In genomic region chr12:40106202-40106533, GRCh38 we compare ENCODE assay signal across 8 cellular contexts. TPM values are rescaled to one million over a fixed set of nuclear protein-coding genes. Genes with fewer than 3 reads are reported as not detected.
A peak's percentile ranks its signal among the peaks of the same experiment; 100 is the strongest.
DNase-seq lines count a peak whose midpoint lies in the region; FAIRE-seq and TF ChIP-seq lines count a peak whose summit lies in the region.

No MANE protein-coding gene starts in this region.

- H3K36me3 ChIP-seq in keratinocyte (ENCODE audit: control insufficient read depth in 2 of 2, extremely low read depth in 1 of 2, insufficient read depth in 2 of 2, low read length in 2 of 2) (no peaks in the 10 kb centered on the region), thyroid gland (no peaks in the 10 kb centered on the region)

- no peak overlapping the region for H3K9ac ChIP-seq in keratinocyte (ENCODE audit: control insufficient read depth, extremely low read depth, insufficient read depth, low read length)

- TF ChIP-seq CTCF in keratinocyte (optimal IDR thresholded peaks at IDR 0.05 in 1 of 3, IDR thresholded peaks at IDR 0.05 in 1 of 3, conservative IDR thresholded peaks at IDR 0.05 in 1 of 3; ENCODE audit: extremely low read depth in 1 of 3, insufficient read depth in 2 of 3, low read length in 3 of 3) (no peak), thyroid gland (IDR thresholded peaks at IDR 0.05) (no peak)

- H2AFZ ChIP-seq in keratinocyte (ENCODE audit: control insufficient read depth, low read length) = peak overlapping the region; percentile 90

- peaks cover 31% of the 10 kb centered on the region for H3K4me1 Mint-ChIP-seq in activated CD4-positive, alpha-beta T cell treated with anti-CD3 and anti-CD28 coated beads, Interleukin-2, amount 10 ng/mL, durations not matched to agents 24 days and 14 days
- peaks cover 39% of the 10 kb centered on the region for H3K4me1 Mint-ChIP-seq in activated naive CD8-positive, alpha-beta T cell treated with anti-CD3 and anti-CD28 coated beads for 36 hours

- H3K27ac Mint-ChIP-seq in activated CD4-positive, alpha-beta T cell treated with anti-CD3 and anti-CD28 coated beads, Interleukin-2, amount 10 ng/mL, durations not matched to agents 24 days and 14 days = peak overlapping the region; percentile 6
- peak overlapping the region; percentile 57 for H3K27ac Mint-ChIP-seq in activated naive CD8-positive, alpha-beta T cell treated with anti-CD3 and anti-CD28 coated beads for 36 hours

- no peaks in the 10 kb centered on the region for H3K9me3 Mint-ChIP-seq in activated CD4-positive, alpha-beta T cell treated with anti-CD3 and anti-CD28 coated beads, Interleukin-2, amount 10 ng/mL, durations not matched to agents 24 days and 14 days
- H3K9me3 Mint-ChIP-seq in activated naive CD8-positive, alpha-beta T cell treated with anti-CD3 and anti-CD28 coated beads for 36 hours = no peaks in the 10 kb centered on the region

- TF ChIP-seq POLR2A in thyroid gland (IDR thresholded peaks at IDR 0.05) = no peak

- H3K9me3 ChIP-seq in keratinocyte (ENCODE audit: control insufficient read depth, low read depth, low read length) (no peaks in the 10 kb centered on the region), thyroid gland (no peaks in the 10 kb centered on the region)

- peak overlapping the region; percentile 66 to 83 (median 80) for H3K4me3 ChIP-seq in keratinocyte (ENCODE audit: control insufficient read depth in 2 of 3, extremely low read depth in 1 of 3, insufficient read depth in 2 of 3, low read depth in 1 of 3, low read length in 3 of 3)
- peak overlapping the region in 2 of 3 donors; percentile 66 to 79 for H3K4me3 ChIP-seq in thyroid gland (replicated peaks in 1 of 3)

- dilution Hi-C loops in keratinocyte (cut with MboI; ENCODE audit: extremely low pct_ligation_motif_present, low sequenced_read_pairs) = no loop called here

- H3K27ac ChIP-seq in keratinocyte (ENCODE audit: control insufficient read depth, insufficient read depth, low read length) (no peak overlapping the region), thyroid gland (peak overlapping the region in 2 of 3 donors; percentile 66 to 70)

- H3K4me3 Mint-ChIP-seq in activated CD4-positive, alpha-beta T cell treated with anti-CD3 and anti-CD28 coated beads, Interleukin-2, amount 10 ng/mL, durations not matched to agents 24 days and 14 days = peak overlapping the region; percentile 51
- H3K4me3 Mint-ChIP-seq in activated naive CD8-positive, alpha-beta T cell treated with anti-CD3 and anti-CD28 coated beads for 36 hours = peak overlapping the region; percentile 76

- H3K27me3 Mint-ChIP-seq in activated CD4-positive, alpha-beta T cell treated with anti-CD3 and anti-CD28 coated beads, Interleukin-2, amount 10 ng/mL, durations not matched to agents 24 days and 14 days = peaks cover 36% of the 10 kb centered on the region
- H3K27me3 Mint-ChIP-seq in activated naive CD8-positive, alpha-beta T cell treated with anti-CD3 and anti-CD28 coated beads for 36 hours = peaks cover 20% of the 10 kb centered on the region

- no peaks in the 10 kb centered on the region for H3K9me1 ChIP-seq in keratinocyte (ENCODE audit: control insufficient read depth, extremely low read depth, insufficient read depth, low read length)

- intact Hi-C loops in activated CD4-positive, alpha-beta T cell treated with anti-CD3 and anti-CD28 coated beads, Interleukin-2, amount 10 ng/mL, durations not matched to agents 24 days and 14 days (cut with micrococcal nuclease) = loop anchor here (2.0 to 10.0 kb wide), 6 partner anchors 41 to 1201 kb away; partner anchors contain the start of genes CPNE8 and KIF21A
- intact Hi-C loops in thyroid gland (cut with DNase I) = loop anchor here (5.0 to 10.0 kb wide), 2 partner anchors 94 to 341 kb away; no protein-coding TSS in a partner anchor

- H3K27me3 ChIP-seq in keratinocyte (ENCODE audit: control insufficient read depth, extremely low read depth, insufficient read depth, low read length) (no peaks in the 10 kb centered on the region), thyroid gland (no peaks in the 10 kb centered on the region)

- no peak for FAIRE-seq in keratinocyte (lab: Jason Lieb, UNC)

- DNase-seq in activated CD4-positive, alpha-beta T cell treated with anti-CD3 and anti-CD28 coated beads, Interleukin-2, amount 10 ng/mL, durations not matched to agents 24 days and 14 days = no peak
- DNase-seq in activated CD4-positive, alpha-beta T cell treated with anti-CD3 and anti-CD28 coated beads for 48 hours = no peak
- DNase-seq in activated naive CD8-positive, alpha-beta T cell treated with anti-CD3 and anti-CD28 coated beads for 36 hours = no peak
- DNase-seq in keratinocyte (ENCODE audit: low read depth, low spot score) = no peak
- DNase-seq in thyroid gland = no peak
- DNase-seq in amniotic stem cell (lab: John Stamatoyannopoulos, UW) = no peak
- DNase-seq in globus pallidus (ENCODE audit: low spot score) = no peak
- DNase-seq in NCI-H2107 (lab: John Stamatoyannopoulos, UW) = no peak

- H4K20me1 ChIP-seq in keratinocyte (ENCODE audit: control insufficient read depth, extremely low read depth, insufficient read depth, low read length) = no peaks in the 10 kb centered on the region

- H3K79me2 ChIP-seq in keratinocyte (ENCODE audit: control insufficient read depth, insufficient read depth, low read length) = no peaks in the 10 kb centered on the region

- peaks cover 19% of the 10 kb centered on the region for H3K4me1 ChIP-seq in keratinocyte (ENCODE audit: control insufficient read depth, extremely low read depth, insufficient read depth, low read length)
- peaks cover 4 to 8% of the 10 kb centered on the region in 2 donors for H3K4me1 ChIP-seq in thyroid gland

- WGBS in thyroid gland, 2 donors = 25 to 31% methylated on average over 2 to 9 of the region's 9 CpGs

- no peaks in the 10 kb centered on the region for H3K36me3 Mint-ChIP-seq in activated CD4-positive, alpha-beta T cell treated with anti-CD3 and anti-CD28 coated beads, Interleukin-2, amount 10 ng/mL, durations not matched to agents 24 days and 14 days (ENCODE audit: low read depth)
- H3K36me3 Mint-ChIP-seq in activated naive CD8-positive, alpha-beta T cell treated with anti-CD3 and anti-CD28 coated beads for 36 hours = peaks cover 2% of the 10 kb centered on the region

- H3K4me2 ChIP-seq in keratinocyte (ENCODE audit: control insufficient read depth, extremely low read depth, insufficient read depth, low read depth, low read length) = peak overlapping the region; percentile 99

RNA-seq across cellular contexts. Expression of gene SLC2A13, which starts 0.3 kb away (rescaled TPM):
- 2.9 and 3.1 TPM in 2 replicates for total RNA-seq in activated CD4-positive, alpha-beta T cell treated with anti-CD3 and anti-CD28 coated beads, Interleukin-2, amount 10 ng/mL, durations not matched to agents 24 days and 14 days
- total RNA-seq in activated naive CD8-positive, alpha-beta T cell treated with anti-CD3 and anti-CD28 coated beads for 36 hours = 1 to 10 TPM; 4.9 to 5.6 TPM
- 0.70 to 1.1 TPM (median 0.93 TPM) in 3 replicates for polyA plus RNA-seq in keratinocyte
- 0.80 TPM for polyA plus RNA-seq in keratinocyte (2011; ENCODE audit: low read depth)
- polyA plus RNA-seq in keratinocyte (2011; cell fraction: cytosol; rRNA removed) = 0.21 and 0.52 TPM in 2 replicates
- 0.95 and 1.4 TPM in 2 replicates for polyA plus RNA-seq in keratinocyte (2011; cell fraction: nucleus; rRNA removed)
- polyA plus RNA-seq in keratinocyte (2012; ENCODE audit: low replicate concordance) = 0.66 and 1.2 TPM in 2 replicates
- polyA minus RNA-seq in keratinocyte = 0.59 to 2.4 TPM (median 1.5 TPM) in 3 replicates
- polyA minus RNA-seq in keratinocyte (2011; cell fraction: cytosol; rRNA and poly(A)+ RNA removed) = 1.3 TPM
- 3.0 and 6.7 TPM in 2 replicates for polyA minus RNA-seq in keratinocyte (2011; cell fraction: nucleus; rRNA and poly(A)+ RNA removed)
- total RNA-seq in thyroid gland = 10 to 100 TPM in 2 of 4 donors, 1 to 10 TPM in 2; 9.8 to 21.3 (median 10.0) TPM
